In the genomic region with DNA sequence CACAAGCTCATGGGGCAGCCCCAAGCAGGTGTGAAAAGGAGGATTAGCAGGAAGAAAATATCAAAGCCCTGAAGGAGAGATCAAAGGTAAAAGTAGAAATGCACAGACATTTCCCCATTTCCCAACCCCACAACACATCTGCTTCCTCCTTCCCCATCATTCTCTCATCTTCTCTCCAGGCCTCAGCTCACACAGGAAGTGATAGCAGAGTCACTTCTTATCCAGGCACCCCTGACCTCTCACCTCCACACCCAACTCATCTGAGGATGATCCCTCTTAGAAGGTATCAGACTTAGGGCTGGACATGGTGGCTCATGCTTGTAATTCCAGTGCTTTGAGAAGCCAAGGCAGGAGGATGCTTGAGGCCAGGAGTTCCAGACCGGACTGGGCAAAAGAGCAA, we compare ENCODE assay signal across 32 cellular contexts. TPM values are rescaled to one million over a fixed set of nuclear protein-coding genes. Genes with fewer than 3 reads are reported as not detected.
"Had no signal": no experiment of that assay in that cellular context is flagged by ENCODE, and none has a peak within 500 bp of the region (broad histone marks: within the 10 kb centered on the region; RNA-seq: fewer than 3 reads in every experiment).

No MANE protein-coding gene starts in this region.

- H3K4me1 ChIP-seq: left ventricle myocardium inferior, neural progenitor cell, parathyroid adenoma, right atrium auricular region, right lobe of liver, stomach, testis, thyroid gland, transverse colon, upper lobe of left lung, vagina had no signal

- H3K4me1 Mint-ChIP-seq: neural progenitor cell had no signal

- H3K4me2 ChIP-seq: neural progenitor cell, smooth muscle cell had no signal

- H3K4me3 Mint-ChIP-seq: mesothelial cell of epicardium; naive B cell; natural killer cell; nephron progenitor cell; neural progenitor cell; stimulated activated naive B cell treated with anti-CD40 and anti-IgM and Interleukin-4, amounts not matched to agents 10 μg/mL and 1 μg/mL and 100 μg/mL, for 72 hours had no signal

- H3K36me3 Mint-ChIP-seq: mesothelial cell of epicardium, natural killer cell, neural progenitor cell had no signal

- H3K27me3 ChIP-seq: neural progenitor cell, right atrium auricular region, right lobe of liver, testis, thyroid gland, upper lobe of left lung, vagina had no signal

- H3K36me3 ChIP-seq: left ventricle myocardium inferior, neural progenitor cell, neutrophil, right atrium auricular region, right lobe of liver, stomach, thyroid gland, transverse colon, upper lobe of left lung, vagina had no signal

- DNase-seq: islet precursor cell; left ventricle myocardium inferior; mesendoderm; naive B cell; natural killer cell; nephron progenitor cell; occipital lobe; right lobe of liver; stimulated activated CD4-positive, alpha-beta T cell treated with anti-CD3 and anti-CD28 coated beads, Interleukin-1b, Interleukin-23, amount 100 ng/mL, for 48 hours; stimulated activated CD4-positive, alpha-beta T cell treated with anti-CD3 and anti-CD28 coated beads, Interleukin-2, amount 100 ng/mL, for 48 hours; stimulated activated naive B cell treated with anti-CD40 and anti-IgM and Interleukin-4, amounts not matched to agents 10 μg/mL and 1 μg/mL and 100 μg/mL, for 72 hours; stimulated activated naive CD8-positive, alpha-beta T cell treated with anti-CD3 and anti-CD28 coated beads, Interleukin-15, Interleukin-2, amounts not matched to agents 100 U/mL and 50 U/mL, for 24 hours; stomach; testis; thyroid gland; transverse colon; upper lobe of left lung had no signal

- H3K9me3 ChIP-seq: left ventricle myocardium inferior, neutrophil, right atrium auricular region, right lobe of liver, testis, thyroid gland, transverse colon, upper lobe of left lung, vagina had no signal

- H3K9me3 Mint-ChIP-seq: natural killer cell had no signal

- H2AFZ ChIP-seq: neural progenitor cell, parathyroid adenoma had no signal

- H3K4me3 ChIP-seq: left ventricle myocardium inferior, lung, neural progenitor cell, right atrium auricular region, right lobe of liver, smooth muscle cell, stomach, testis, thyroid gland, transverse colon, upper lobe of left lung, vagina had no signal

- H3K79me2 ChIP-seq: parathyroid adenoma had no signal

- H3K9ac ChIP-seq: neural progenitor cell, parathyroid adenoma had no signal

- H3K27ac Mint-ChIP-seq: mesothelial cell of epicardium; naive B cell; natural killer cell; nephron progenitor cell; neural progenitor cell; stimulated activated naive B cell treated with anti-CD40 and anti-IgM and Interleukin-4, amounts not matched to agents 10 μg/mL and 1 μg/mL and 100 μg/mL, for 72 hours had no signal

- H3K27ac ChIP-seq: left ventricle myocardium inferior, neural progenitor cell, neutrophil, parathyroid adenoma, right atrium auricular region, right lobe of liver, stomach, testis, thyroid gland, transverse colon, upper lobe of left lung, vagina had no signal

RNA-seq across cellular contexts. Expression of a gene that starts 18.2 kb away (rescaled TPM):
- total RNA-seq: kidney epithelial cell, natural killer cell, osteocyte, posterior vena cava, pulmonary artery endothelial cell, renal cortical epithelial cell, right atrium auricular region, smooth muscle cell, stomach, thyroid gland, transverse colon, urinary bladder, vagina had no signal
- polyA plus RNA-seq: smooth muscle cell had no signal

RNA-seq across cellular contexts. Expression of a gene that starts 28.2 kb away (rescaled TPM):
- total RNA-seq: mononuclear cell, natural killer cell, occipital lobe, osteocyte, pulmonary artery endothelial cell, renal cortical epithelial cell had no signal
- polyA plus RNA-seq: smooth muscle cell had no signal

RNA-seq across cellular contexts. Expression of a gene that starts 28.3 kb away (rescaled TPM):
- total RNA-seq: smooth muscle cell had no signal
- polyA plus RNA-seq: smooth muscle cell had no signal
